In genomic region chr15:101204744-101205535, GRCh38 we compare ENCODE assay signal across 19 cellular contexts. TPM values are rescaled to one million over a fixed set of nuclear protein-coding genes. Genes with fewer than 3 reads are reported as not detected.
A peak's percentile ranks its signal among the peaks of the same experiment; 100 is the strongest.
DNase-seq lines count a peak whose midpoint lies in the region; ATAC-seq and TF ChIP-seq lines count a peak whose summit lies in the region.
"Had no signal": no experiment of that assay in that cellular context is flagged by ENCODE, and none has a peak within 500 bp of the region (broad histone marks: within the 10 kb centered on the region; RNA-seq: fewer than 3 reads in every experiment).

No MANE protein-coding gene starts in this region.

- no peak overlapping the region for H3K9ac ChIP-seq in endodermal cell (ENCODE audit: extremely low read depth, low read length, poor library complexity, severe bottlenecking)

- no peaks in the 10 kb centered on the region for H3K9me3 ChIP-seq in CD4-positive, CD25-positive, alpha-beta regulatory T cell (ENCODE audit: control insufficient read depth in 2 of 2, low read length in 2 of 2)
- H3K9me3 ChIP-seq in KOPT-K1 (ENCODE audit: insufficient read depth, low read length, poor library complexity, severe bottlenecking) (no peaks in the 10 kb centered on the region), endodermal cell (ENCODE audit: control insufficient read depth, low read length) (no peaks in the 10 kb centered on the region)
- H3K9me3 ChIP-seq: left ventricle myocardium inferior, sigmoid colon, tibial artery had no signal

- peaks cover 12% of the 10 kb centered on the region for H3K36me3 Mint-ChIP-seq in CD4-positive, CD25-positive, alpha-beta regulatory T cell
- peaks cover 50% of the 10 kb centered on the region for H3K36me3 Mint-ChIP-seq in activated naive CD8-positive, alpha-beta T cell treated with anti-CD3 and anti-CD28 coated beads for 36 hours
- H3K36me3 Mint-ChIP-seq in mesothelial cell of epicardium, result peaks cover 11% of the 10 kb centered on the region
- peaks cover 8% of the 10 kb centered on the region for H3K36me3 Mint-ChIP-seq in endodermal cell (ENCODE audit: low read depth)

- TF ChIP-seq CTCF in mesothelial cell of epicardium (IDR thresholded peaks at IDR 0.05; ENCODE audit: unreplicated experiment), result no peak
- no peak for TF ChIP-seq CTCF in endodermal cell (conservative IDR thresholded peaks at IDR 0.05)
- no peak for TF ChIP-seq CTCF in lower leg skin (IDR thresholded peaks at IDR 0.05)

- H3K36me3 ChIP-seq in CD4-positive, CD25-positive, alpha-beta regulatory T cell (ENCODE audit: control insufficient read depth, insufficient read depth, low read length), result no peaks in the 10 kb centered on the region
- H3K36me3 ChIP-seq in KOPT-K1 (ENCODE audit: insufficient read depth, low read length) (no peaks in the 10 kb centered on the region), endodermal cell (ENCODE audit: control insufficient read depth, insufficient read depth, low read length) (peaks cover 4% of the 10 kb centered on the region)
- H3K36me3 ChIP-seq: left ventricle myocardium inferior, sigmoid colon, tibial artery had no signal

- TF ChIP-seq POLR2A in lower leg skin (IDR thresholded peaks at IDR 0.05), result no peak

- H3K4me1 Mint-ChIP-seq in CD4-positive, CD25-positive, alpha-beta regulatory T cell, result peaks cover 58 to 88% (median 78%) of the 10 kb centered on the region in 4 donors
- H3K4me1 Mint-ChIP-seq in activated naive CD8-positive, alpha-beta T cell treated with anti-CD3 and anti-CD28 coated beads for 36 hours, result peaks cover 88% of the 10 kb centered on the region
- H3K4me1 Mint-ChIP-seq in mesothelial cell of epicardium (peaks cover 35% of the 10 kb centered on the region), endodermal cell (peaks cover 17% of the 10 kb centered on the region)

- H3K27me3 ChIP-seq in CD4-positive, CD25-positive, alpha-beta regulatory T cell (ENCODE audit: control insufficient read depth, insufficient read depth, low read length), result no peaks in the 10 kb centered on the region
- no peaks in the 10 kb centered on the region for H3K27me3 ChIP-seq in endodermal cell (ENCODE audit: control insufficient read depth, insufficient read depth, low read length, poor library complexity, severe bottlenecking)
- H3K27me3 ChIP-seq: sigmoid colon, tibial artery had no signal

- no peak overlapping the region for H3K4me3 ChIP-seq in CD4-positive, CD25-positive, alpha-beta regulatory T cell (ENCODE audit: low read depth, low read length)
- no peak overlapping the region for H3K4me3 ChIP-seq in endodermal cell (ENCODE audit: low read length)
- no peak overlapping the region for H3K4me3 ChIP-seq in lower leg skin (ENCODE audit: low read depth, poor library complexity, severe bottlenecking)
- H3K4me3 ChIP-seq: GM23338, left ventricle myocardium inferior, sigmoid colon, tibial artery had no signal

- H3K4me3 Mint-ChIP-seq in CD4-positive, CD25-positive, alpha-beta regulatory T cell, result peak overlapping the region in 3 of 4 donors; percentile 37 to 85 (median 83)
- peak overlapping the region; percentile 74 for H3K4me3 Mint-ChIP-seq in activated naive CD8-positive, alpha-beta T cell treated with anti-CD3 and anti-CD28 coated beads for 36 hours
- H3K4me3 Mint-ChIP-seq in mesothelial cell of epicardium (no peak overlapping the region), endodermal cell (no peak overlapping the region)
- H3K4me3 Mint-ChIP-seq: GM23338, neural crest cell had no signal

- H3K9me3 Mint-ChIP-seq in CD4-positive, CD25-positive, alpha-beta regulatory T cell, result no peaks in the 10 kb centered on the region
- H3K9me3 Mint-ChIP-seq in activated naive CD8-positive, alpha-beta T cell treated with anti-CD3 and anti-CD28 coated beads for 36 hours, result peaks cover 4% of the 10 kb centered on the region
- H3K9me3 Mint-ChIP-seq in mesothelial cell of epicardium, result no peaks in the 10 kb centered on the region
- H3K9me3 Mint-ChIP-seq in endodermal cell, result no peaks in the 10 kb centered on the region
- H3K9me3 Mint-ChIP-seq: GM23338, neural crest cell had no signal

- no peak for ATAC-seq in CD4-positive, CD25-positive, alpha-beta regulatory T cell (ENCODE audit: low read depth in 2 of 2)
- ATAC-seq in GM19324 (IDR thresholded peaks at IDR 0.05; ENCODE audit: low FRiP score, unreplicated experiment), result no peak
- ATAC-seq: GM23338 had no signal

- peaks cover 53% of the 10 kb centered on the region for H3K4me1 ChIP-seq in CD4-positive, CD25-positive, alpha-beta regulatory T cell (ENCODE audit: control insufficient read depth, insufficient read depth, low read length, poor library complexity, severe bottlenecking)
- peaks cover 8% of the 10 kb centered on the region for H3K4me1 ChIP-seq in endodermal cell (ENCODE audit: control insufficient read depth, insufficient read depth, low read length)

- peak overlapping the region; percentile 5 for H3K27ac ChIP-seq in CD4-positive, CD25-positive, alpha-beta regulatory T cell (ENCODE audit: insufficient read depth, low read length, poor library complexity, severe bottlenecking)
- H3K27ac ChIP-seq in KOPT-K1 (ENCODE audit: low read depth, low read length, poor library complexity, severe bottlenecking) (peak overlapping the region; percentile 62), endodermal cell (ENCODE audit: low read depth, low read length) (no peak overlapping the region)
- H3K27ac ChIP-seq: sigmoid colon, VCaP had no signal

- 95 to 96% methylated on average over 5 of the region's 5 CpGs for WGBS in endodermal cell (ENCODE audit: insufficient coverage in 1 of 2, insufficient read length in 1 of 2), 2 experiments
- WGBS in lower leg skin, 2 donors, result 74% methylated on average over 5 of the region's 5 CpGs

- intact Hi-C loops in lower leg skin (cut with DNase I; ENCODE audit: low total_unique reads), result no loop called here

- peak in 1 of 3 donors; percentile 30 for DNase-seq in CD4-positive, CD25-positive, alpha-beta regulatory T cell
- DNase-seq in activated naive CD8-positive, alpha-beta T cell treated with anti-CD3 and anti-CD28 coated beads for 36 hours, result no peak
- DNase-seq in mesothelial cell of epicardium (ENCODE audit: low spot score in 2 of 2, unreplicated experiment in 2 of 2) (no peak), hippocampal formation (lab: John Stamatoyannopoulos, UW) (no peak), endodermal cell (no peak), lower leg skin (ENCODE audit: low spot score in 2 of 2) (no peak)
- DNase-seq: DMS 273 treated with DMSO at 0.1 percent for 48 hours; effector CD4-positive, alpha-beta T cell; left ventricle myocardium inferior; NCI-H1092; NCI-H510A; RPMI8226; sigmoid colon; tibial artery had no signal

- no peaks in the 10 kb centered on the region for H3K27me3 Mint-ChIP-seq in CD4-positive, CD25-positive, alpha-beta regulatory T cell
- no peaks in the 10 kb centered on the region for H3K27me3 Mint-ChIP-seq in activated naive CD8-positive, alpha-beta T cell treated with anti-CD3 and anti-CD28 coated beads for 36 hours
- H3K27me3 Mint-ChIP-seq in mesothelial cell of epicardium (ENCODE audit: low read depth) (no peaks in the 10 kb centered on the region), endodermal cell (ENCODE audit: insufficient read depth) (no peaks in the 10 kb centered on the region)

- peak overlapping the region in 2 of 3 donors; percentile 27 to 80 for H3K27ac Mint-ChIP-seq in CD4-positive, CD25-positive, alpha-beta regulatory T cell
- H3K27ac Mint-ChIP-seq in activated naive CD8-positive, alpha-beta T cell treated with anti-CD3 and anti-CD28 coated beads for 36 hours, result peak overlapping the region; percentile 100
- peak overlapping the region; percentile 2 for H3K27ac Mint-ChIP-seq in mesothelial cell of epicardium
- H3K27ac Mint-ChIP-seq in endodermal cell, result no peak overlapping the region
- H3K27ac Mint-ChIP-seq: GM23338 had no signal

RNA-seq across cellular contexts. Expression of gene CHSY1, which starts 46.9 kb away (rescaled TPM):
- total RNA-seq in CD4-positive, CD25-positive, alpha-beta regulatory T cell, result 24.8 TPM
- 1 to 10 TPM; 2.4 to 3.8 (median 2.6) TPM for polyA plus RNA-seq in CD4-positive, CD25-positive, alpha-beta regulatory T cell
- 10 to 100 TPM; 35.5 to 37.0 TPM for total RNA-seq in activated naive CD8-positive, alpha-beta T cell treated with anti-CD3 and anti-CD28 coated beads for 36 hours
- 65.1 to 71.6 TPM (median 69.3 TPM) in 3 replicates for total RNA-seq in mesothelial cell of epicardium
- total RNA-seq in endodermal cell, result 10 to 100 TPM; 33.3 to 39.9 TPM
- 29.5 TPM for polyA plus RNA-seq in endodermal cell (2013, experiment 1 of 2)
- polyA plus RNA-seq in endodermal cell (2013, experiment 2 of 2), result 29.7 TPM
- 10 to 100 TPM; 23.7 to 32.8 (median 29.9) TPM for total RNA-seq in lower leg skin

Comparison
In these comparisons a context has a peak if more than half of its experiments do, and no peak if none do; other contexts are left out.
1. H3K4me3 Mint-ChIP-seq: peak in CD4-positive, CD25-positive, alpha-beta regulatory T cell (3 of 4) and activated naive CD8-positive, alpha-beta T cell treated with anti-CD3 and anti-CD28 coated beads for 36 hours (single experiment); none in mesothelial cell of epicardium (single experiment) and endodermal cell (single experiment).